Comparison of ENCODE assay signal across 9 cellular contexts in genomic region chr11:78080818-78081495, GRCh38. TPM values are rescaled to one million over a fixed set of nuclear protein-coding genes. Genes with fewer than 3 reads are reported as not detected.
DNase-seq lines count a peak whose midpoint lies in the region; ATAC-seq, FAIRE-seq and TF ChIP-seq lines count a peak whose summit lies in the region.
"Had no signal": no experiment of that assay in that cellular context is flagged by ENCODE, and none has a peak within 500 bp of the region (broad histone marks: within the 10 kb centered on the region; RNA-seq: fewer than 3 reads in every experiment).

No MANE protein-coding gene starts in this region.

- H3K27me3 ChIP-seq in SJSA1 (replicated peaks) (no peaks in the 10 kb centered on the region), endothelial cell of umbilical vein (ENCODE audit: control insufficient read depth in 2 of 2, insufficient read depth in 2 of 2, low read length in 2 of 2) (no peaks in the 10 kb centered on the region)

- peaks cover 47% of the 10 kb centered on the region for H3K4me1 Mint-ChIP-seq in activated T-cell treated with anti-CD3 and anti-CD28 coated beads, Interleukin-2, amount 50 U/mL, for 72 hours (ENCODE audit: low read depth)
- H3K4me1 Mint-ChIP-seq in stimulated activated effector memory CD8-positive, alpha-beta T cell treated with anti-CD3 and anti-CD28 coated beads, Interleukin-12 subunit alpha, Interleukin-12 subunit beta, amount 100 ng/mL, for 72 hours = peaks cover 34% of the 10 kb centered on the region

- H3K36me3 ChIP-seq in SJSA1 (peaks cover 24% of the 10 kb centered on the region), endothelial cell of umbilical vein (ENCODE audit: control insufficient read depth in 2 of 2, extremely low read depth in 1 of 2, insufficient read depth in 2 of 2, low read length in 2 of 2) (peaks cover 0 to 3% of the 10 kb centered on the region in 2 experiments)

- peak overlapping the region; percentile 14 for H3K4me2 ChIP-seq in endothelial cell of umbilical vein (ENCODE audit: insufficient read depth, low read length)

- CTCF ChIA-PET in endothelial cell of umbilical vein (lab: Charles Lee) = interaction anchor here (3.3 kb wide), 1 partner anchor 12 kb away, joined by 12 read pairs; no protein-coding TSS in a partner anchor

- peaks cover 57% of the 10 kb centered on the region for H3K4me1 ChIP-seq in SJSA1 (replicated peaks)
- peaks cover 18% of the 10 kb centered on the region for H3K4me1 ChIP-seq in endothelial cell of umbilical vein (ENCODE audit: control insufficient read depth, extremely low read depth, insufficient read depth, low read length)

- peak overlapping the region; percentile 45 to 91 for H3K4me3 Mint-ChIP-seq in activated T-cell treated with anti-CD3 and anti-CD28 coated beads, Interleukin-2, amount 50 U/mL, for 72 hours
- peak overlapping the region; percentile 82 for H3K4me3 Mint-ChIP-seq in stimulated activated effector memory CD8-positive, alpha-beta T cell treated with anti-CD3 and anti-CD28 coated beads, Interleukin-12 subunit alpha, Interleukin-12 subunit beta, amount 100 ng/mL, for 72 hours

- H3K27ac Mint-ChIP-seq in activated T-cell treated with anti-CD3 and anti-CD28 coated beads, Interleukin-2, amount 50 U/mL, for 72 hours = no peak overlapping the region
- peak overlapping the region; percentile 6 for H3K27ac Mint-ChIP-seq in stimulated activated effector memory CD8-positive, alpha-beta T cell treated with anti-CD3 and anti-CD28 coated beads, Interleukin-12 subunit alpha, Interleukin-12 subunit beta, amount 100 ng/mL, for 72 hours

- no peak overlapping the region for H3K9ac ChIP-seq in endothelial cell of umbilical vein (replicated peaks; ENCODE audit: extremely low read depth, insufficient read depth, low read length)

- peak in 1 of 2 donors; percentile 10 for DNase-seq in activated T-cell treated with anti-CD3 and anti-CD28 coated beads, Interleukin-2, amount 50 U/mL, for 72 hours
- DNase-seq in activated T-cell treated with anti-CD3 and anti-CD28 coated beads for 4 hours (no peak), SJSA1 (ENCODE audit: low read depth in 1 of 2, low spot score in 2 of 2) (peak; percentile 75 to 84), endothelial cell of umbilical vein (ENCODE audit: low read depth, low spot score) (peak; percentile 19), ureter (ENCODE audit: low spot score) (no peak), GM13976 (ENCODE audit: low spot score) (no peak)
- no peak for DNase-seq in stimulated activated effector memory CD8-positive, alpha-beta T cell treated with anti-CD3 and anti-CD28 coated beads, Interleukin-12 subunit alpha, Interleukin-12 subunit beta, amount 100 ng/mL, for 72 hours (ENCODE audit: low spot score in 2 of 2)
- DNase-seq: stimulated activated CD4-positive, alpha-beta T cell treated with anti-CD3 and anti-CD28 coated beads, Interleukin-12 subunit alpha, Interleukin-12 subunit beta, amount 100 ng/mL, for 4 hours had no signal

- POLR2A ChIA-PET in endothelial cell of umbilical vein (lab: Charles Lee) = no interaction called here

- TF ChIP-seq CTCF in endothelial cell of umbilical vein (IDR thresholded peaks at IDR 0.05; ENCODE audit: extremely low read depth in 1 of 2, insufficient read depth in 1 of 2, low read depth in 1 of 2, low read length in 2 of 2) = no peak
- no peak for TF ChIP-seq CTCF in GM13976 (IDR thresholded peaks at IDR 0.05; ENCODE audit: borderline replicate concordance, control extremely low read depth, extremely low read depth, insufficient read depth, missing control alignments)

- H4K20me1 ChIP-seq in endothelial cell of umbilical vein (replicated peaks; ENCODE audit: control insufficient read depth, extremely low read depth, insufficient read depth, low read length) = no peaks in the 10 kb centered on the region

- H3K27ac ChIP-seq in SJSA1 = peak overlapping the region; percentile 97
- H3K27ac ChIP-seq in endothelial cell of umbilical vein (ENCODE audit: insufficient read depth, low read depth, low read length) = no peak overlapping the region

- H3K4me3 ChIP-seq in SJSA1 (peak overlapping the region; percentile 34), endothelial cell of umbilical vein (replicated peaks in 1 of 3; ENCODE audit: insufficient read depth in 1 of 3, low read depth in 1 of 3, low read length in 3 of 3) (no peak overlapping the region)

- H3K9me3 Mint-ChIP-seq in activated T-cell treated with anti-CD3 and anti-CD28 coated beads, Interleukin-2, amount 50 U/mL, for 72 hours = no peaks in the 10 kb centered on the region
- H3K9me3 Mint-ChIP-seq in stimulated activated effector memory CD8-positive, alpha-beta T cell treated with anti-CD3 and anti-CD28 coated beads, Interleukin-12 subunit alpha, Interleukin-12 subunit beta, amount 100 ng/mL, for 72 hours = peaks cover 5% of the 10 kb centered on the region

- H3K36me3 Mint-ChIP-seq in activated T-cell treated with anti-CD3 and anti-CD28 coated beads, Interleukin-2, amount 50 U/mL, for 72 hours (ENCODE audit: insufficient read depth in 2 of 2) = peaks cover 3 to 4% of the 10 kb centered on the region in 2 donors
- H3K36me3 Mint-ChIP-seq in stimulated activated effector memory CD8-positive, alpha-beta T cell treated with anti-CD3 and anti-CD28 coated beads, Interleukin-12 subunit alpha, Interleukin-12 subunit beta, amount 100 ng/mL, for 72 hours = no peaks in the 10 kb centered on the region

- no peaks in the 10 kb centered on the region for H3K9me3 ChIP-seq in SJSA1 (replicated peaks)
- H3K9me3 ChIP-seq in endothelial cell of umbilical vein (replicated peaks; ENCODE audit: control insufficient read depth, insufficient read depth, low read length) = no peaks in the 10 kb centered on the region

- ATAC-seq in activated T-cell treated with anti-CD3 and anti-CD28 coated beads, Interleukin-2, amount 50 U/mL, for 72 hours (replicated peaks in 1 of 2) = no peak
- no peak for ATAC-seq in stimulated activated effector memory CD8-positive, alpha-beta T cell treated with anti-CD3 and anti-CD28 coated beads, Interleukin-12 subunit alpha, Interleukin-12 subunit beta, amount 100 ng/mL, for 72 hours
- no peak for ATAC-seq in GM19035 (IDR thresholded peaks at IDR 0.05; ENCODE audit: unreplicated experiment)

- intact Hi-C loops in endothelial cell of umbilical vein (cut with micrococcal nuclease) = loop anchor here (1.0 kb wide), 1 partner anchor 86 kb away; no protein-coding TSS in a partner anchor

- TF ChIP-seq POLR2A in endothelial cell of umbilical vein (IDR thresholded peaks at IDR 0.05; ENCODE audit: low read depth, low read length) = no peak

- peak overlapping the region; percentile 96 for H2AFZ ChIP-seq in endothelial cell of umbilical vein (ENCODE audit: low read depth, low read length)

- BruUV-seq in endothelial cell of umbilical vein (replicated peaks; lab: Mats Ljungman, UMichigan) = no TSS peak

- in situ Hi-C loops in GM13976 (cut with MboI; ENCODE audit: low sequenced_read_pairs, unreplicated experiment) = no loop called here

- H3K79me2 ChIP-seq in endothelial cell of umbilical vein (ENCODE audit: control insufficient read depth, insufficient read depth, low read length) = peaks cover 36% of the 10 kb centered on the region

- H3K27me3 Mint-ChIP-seq in activated T-cell treated with anti-CD3 and anti-CD28 coated beads, Interleukin-2, amount 50 U/mL, for 72 hours (ENCODE audit: low read depth) = no peaks in the 10 kb centered on the region

- dilution Hi-C loops in endothelial cell of umbilical vein (cut with MboI; ENCODE audit: extremely low pct_ligation_motif_present, low sequenced_read_pairs) = no loop called here

- H3K9me1 ChIP-seq in endothelial cell of umbilical vein (replicated peaks; ENCODE audit: control insufficient read depth, extremely low read depth, insufficient read depth, low read length) = no peaks in the 10 kb centered on the region

- no peak for FAIRE-seq in endothelial cell of umbilical vein (lab: Jason Lieb, UNC)

RNA-seq across cellular contexts. Expression of gene NDUFC2, which starts 1.3 kb away (rescaled TPM):
- 100 to 1,000 TPM; 190 to 199 TPM for total RNA-seq in activated T-cell treated with anti-CD3 and anti-CD28 coated beads, Interleukin-2, amount 50 U/mL, for 72 hours
- 100 and 179 TPM in 2 replicates for total RNA-seq in SJSA1 (2014; rRNA removed; shearing (Covaris generic))
- total RNA-seq in endothelial cell of umbilical vein (226 and 236 TPM in 2 replicates), ureter (146 TPM)
- 318 and 375 TPM in 2 replicates for polyA plus RNA-seq in endothelial cell of umbilical vein
- polyA plus RNA-seq in endothelial cell of umbilical vein (2011; cell fraction: cytosol; rRNA removed) = 169 and 199 TPM in 2 replicates
- polyA plus RNA-seq in endothelial cell of umbilical vein (2011; cell fraction: nucleus; rRNA removed) = 42.3 and 49.2 TPM in 2 replicates
- polyA plus RNA-seq in endothelial cell of umbilical vein (2012) = 312 and 360 TPM in 2 replicates
- 37.0 and 38.1 TPM in 2 replicates for polyA minus RNA-seq in endothelial cell of umbilical vein
- 82.0 TPM for polyA minus RNA-seq in endothelial cell of umbilical vein (2011; cell fraction: cytosol; rRNA and poly(A)+ RNA removed)
- polyA minus RNA-seq in endothelial cell of umbilical vein (2011; cell fraction: nucleus; rRNA and poly(A)+ RNA removed) = 12.7 and 20.0 TPM in 2 replicates

RNA-seq across cellular contexts. Expression of gene THRSP, which starts 17.3 kb away (rescaled TPM):
- total RNA-seq in activated T-cell treated with anti-CD3 and anti-CD28 coated beads, Interleukin-2, amount 50 U/mL, for 72 hours = not detected
- total RNA-seq in SJSA1 (2014; rRNA removed; shearing (Covaris generic)) = not detected in 2 replicates
- not detected in 2 replicates for total RNA-seq in endothelial cell of umbilical vein
- not detected in 2 replicates for polyA plus RNA-seq in endothelial cell of umbilical vein
- not detected in 2 replicates for polyA plus RNA-seq in endothelial cell of umbilical vein (2011; cell fraction: cytosol; rRNA removed)
- not detected in 2 replicates for polyA plus RNA-seq in endothelial cell of umbilical vein (2011; cell fraction: nucleus; rRNA removed)
- polyA plus RNA-seq in endothelial cell of umbilical vein (2012) = not detected in 2 replicates
- not detected in 2 replicates for polyA minus RNA-seq in endothelial cell of umbilical vein
- not detected for polyA minus RNA-seq in endothelial cell of umbilical vein (2011; cell fraction: cytosol; rRNA and poly(A)+ RNA removed)
- not detected in 2 replicates for polyA minus RNA-seq in endothelial cell of umbilical vein (2011; cell fraction: nucleus; rRNA and poly(A)+ RNA removed)
- total RNA-seq in ureter = not detected

RNA-seq across cellular contexts. Expression of gene KCTD14, which starts 57.9 kb away (rescaled TPM):
- under 1 TPM in 1 of 2 donors, not detected in 1; 0.34 TPM for total RNA-seq in activated T-cell treated with anti-CD3 and anti-CD28 coated beads, Interleukin-2, amount 50 U/mL, for 72 hours
- total RNA-seq in SJSA1 (2014; rRNA removed; shearing (Covaris generic)) = 2.3 and 7.7 TPM in 2 replicates
- total RNA-seq in endothelial cell of umbilical vein (1.1 and 1.8 TPM in 2 replicates), ureter (7.6 TPM)
- 0.57 and 0.64 TPM in 2 replicates for polyA plus RNA-seq in endothelial cell of umbilical vein
- polyA plus RNA-seq in endothelial cell of umbilical vein (2011; cell fraction: cytosol; rRNA removed) = 0.90 and 0.97 TPM in 2 replicates
- polyA plus RNA-seq in endothelial cell of umbilical vein (2011; cell fraction: nucleus; rRNA removed) = 0.30 and 0.31 TPM in 2 replicates
- 0.61 and 0.70 TPM in 2 replicates for polyA plus RNA-seq in endothelial cell of umbilical vein (2012)
- polyA minus RNA-seq in endothelial cell of umbilical vein = 0.46 and 0.47 TPM in 2 replicates
- polyA minus RNA-seq in endothelial cell of umbilical vein (2011; cell fraction: cytosol; rRNA and poly(A)+ RNA removed) = not detected
- 0.34 TPM in 1 of 2 replicates, not detected in the other for polyA minus RNA-seq in endothelial cell of umbilical vein (2011; cell fraction: nucleus; rRNA and poly(A)+ RNA removed)

RNA-seq across cellular contexts. Expression of gene ALG8, which starts 58.5 kb away (rescaled TPM):
- total RNA-seq in activated T-cell treated with anti-CD3 and anti-CD28 coated beads, Interleukin-2, amount 50 U/mL, for 72 hours = 10 to 100 TPM; 45.6 to 47.9 TPM
- total RNA-seq in SJSA1 (2014; rRNA removed; shearing (Covaris generic)) = 41.7 and 41.8 TPM in 2 replicates
- total RNA-seq in endothelial cell of umbilical vein = 38.1 and 43.9 TPM in 2 replicates
- 35.2 and 48.2 TPM in 2 replicates for polyA plus RNA-seq in endothelial cell of umbilical vein
- 31.7 and 31.8 TPM in 2 replicates for polyA plus RNA-seq in endothelial cell of umbilical vein (2011; cell fraction: cytosol; rRNA removed)
- 37.9 and 48.0 TPM in 2 replicates for polyA plus RNA-seq in endothelial cell of umbilical vein (2011; cell fraction: nucleus; rRNA removed)
- 29.1 and 39.5 TPM in 2 replicates for polyA plus RNA-seq in endothelial cell of umbilical vein (2012)
- polyA minus RNA-seq in endothelial cell of umbilical vein = 65.5 and 68.3 TPM in 2 replicates
- polyA minus RNA-seq in endothelial cell of umbilical vein (2011; cell fraction: cytosol; rRNA and poly(A)+ RNA removed) = 48.7 TPM
- 25.1 and 46.2 TPM in 2 replicates for polyA minus RNA-seq in endothelial cell of umbilical vein (2011; cell fraction: nucleus; rRNA and poly(A)+ RNA removed)
- total RNA-seq in ureter = 53.1 TPM

Comparison
In these comparisons a context has a peak if more than half of its experiments do, and no peak if none do; other contexts are left out.
1. DNase-seq: peak in SJSA1 (2 of 2) and endothelial cell of umbilical vein (single experiment); none in activated T-cell treated with anti-CD3 and anti-CD28 coated beads for 4 hours (single experiment), stimulated activated effector memory CD8-positive, alpha-beta T cell treated with anti-CD3 and anti-CD28 coated beads, Interleukin-12 subunit alpha, Interleukin-12 subunit beta, amount 100 ng/mL, for 72 hours (0 of 2), ureter (single experiment) and GM13976 (single experiment).